ENCODE assay signal across 11 cellular contexts in the genomic region with DNA sequence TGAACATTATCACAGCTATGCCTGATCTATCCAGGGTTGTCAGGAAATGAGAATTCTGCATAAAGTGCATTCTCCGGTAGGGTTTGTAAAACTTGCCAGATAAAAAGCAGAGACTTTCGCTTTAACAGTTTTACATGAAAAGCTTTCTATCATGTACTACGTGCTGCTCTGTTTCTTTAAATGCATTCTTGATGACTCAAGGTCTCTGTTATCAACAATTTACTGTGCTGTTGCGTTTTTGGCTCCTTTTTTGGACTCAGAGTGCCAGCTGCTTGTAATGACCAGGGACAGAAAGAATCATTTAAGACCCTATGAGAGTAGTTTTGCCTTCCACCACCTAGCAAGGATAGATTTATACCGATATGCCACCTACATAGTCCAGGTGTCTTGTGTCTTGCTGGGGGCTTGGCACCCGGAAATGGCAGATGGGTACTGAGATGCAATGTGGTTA.
DNase-seq lines count a peak whose midpoint lies in the region; FAIRE-seq and TF ChIP-seq lines count a peak whose summit lies in the region.
"Had no signal": no experiment of that assay in that cellular context is flagged by ENCODE, and none has a peak within 500 bp of the region (broad histone marks: within the 10 kb centered on the region; RNA-seq: fewer than 3 reads in every experiment).

No MANE protein-coding gene starts in this region.

- H3K9me3 ChIP-seq in cardiac muscle cell (ENCODE audit: low read depth) = no peaks in the 10 kb centered on the region
- no peaks in the 10 kb centered on the region for H3K9me3 ChIP-seq in adipocyte (ENCODE audit: control insufficient read depth, low read length)
- no peaks in the 10 kb centered on the region for H3K9me3 ChIP-seq in endodermal cell (ENCODE audit: control insufficient read depth, low read length)

- H3K4me3 Mint-ChIP-seq in endodermal cell = no peak overlapping the region

- peak overlapping the region; percentile 52 for H3K27ac ChIP-seq in cardiac muscle cell
- H3K27ac ChIP-seq in endodermal cell (ENCODE audit: low read depth, low read length) = no peak overlapping the region

- H3K27me3 ChIP-seq in cardiac muscle cell = no peaks in the 10 kb centered on the region
- H3K27me3 ChIP-seq in adipocyte (replicated peaks; ENCODE audit: control insufficient read depth, insufficient read depth, low read length) = no peaks in the 10 kb centered on the region
- no peaks in the 10 kb centered on the region for H3K27me3 ChIP-seq in endodermal cell (ENCODE audit: control insufficient read depth, insufficient read depth, low read length, poor library complexity, severe bottlenecking)

- DNase-seq in cardiac muscle cell (ENCODE audit: low read depth in 1 of 2, low spot score in 1 of 2) = peak in 1 of 2 donors; percentile 80
- DNase-seq in cardiac septum (ENCODE audit: low spot score) = no peak
- peak; percentile 69 for DNase-seq in adipocyte (ENCODE audit: low read depth)
- peak; percentile 4 for DNase-seq in urothelium cell line (ENCODE audit: low spot score)
- no peak for DNase-seq in endodermal cell
- DNase-seq in NCI-H1694 treated with DMSO at 0.1 percent for 48 hours (lab: John Stamatoyannopoulos, UW) = no peak
- DNase-seq in D341Med (ENCODE audit: low spot score) = no peak
- DNase-seq: head of caudate nucleus, NCI-H345, T-helper 2 cell had no signal

- H3K9me3 Mint-ChIP-seq in endodermal cell = no peaks in the 10 kb centered on the region

- H3K9ac ChIP-seq in adipocyte (ENCODE audit: low read length) (peak overlapping the region; percentile 44), endodermal cell (ENCODE audit: extremely low read depth, low read length, poor library complexity, severe bottlenecking) (no peak overlapping the region)

- intact Hi-C loops in cardiac septum (cut with DNase I) = no loop called here

- peak; percentile 76 for FAIRE-seq in islet of Langerhans (lab: Jason Lieb, UNC)
- no peak for FAIRE-seq in urothelium cell line (lab: Jason Lieb, UNC)

- TF ChIP-seq CTCF in cardiac muscle cell (IDR thresholded peaks at IDR 0.05; ENCODE audit: low read depth, low read length) = no peak
- no peak for TF ChIP-seq CTCF in endodermal cell (conservative IDR thresholded peaks at IDR 0.05)

- no peaks in the 10 kb centered on the region for H3K36me3 ChIP-seq in cardiac muscle cell
- no peaks in the 10 kb centered on the region for H3K36me3 ChIP-seq in adipocyte (ENCODE audit: control insufficient read depth, insufficient read depth, low read length, severe bottlenecking)
- no peaks in the 10 kb centered on the region for H3K36me3 ChIP-seq in endodermal cell (ENCODE audit: control insufficient read depth, insufficient read depth, low read length)

- no peaks in the 10 kb centered on the region for H3K27me3 Mint-ChIP-seq in endodermal cell (ENCODE audit: insufficient read depth)

- H3K27ac Mint-ChIP-seq in endodermal cell = no peak overlapping the region

- H3K4me1 ChIP-seq in cardiac muscle cell (ENCODE audit: low read depth) = peaks cover 11% of the 10 kb centered on the region
- peaks cover 27% of the 10 kb centered on the region for H3K4me1 ChIP-seq in adipocyte (ENCODE audit: control insufficient read depth, insufficient read depth, low read length)
- no peaks in the 10 kb centered on the region for H3K4me1 ChIP-seq in endodermal cell (ENCODE audit: control insufficient read depth, insufficient read depth, low read length)

- 86 to 90% methylated on average over 5 to 6 of the region's 6 CpGs for WGBS in endodermal cell (ENCODE audit: insufficient coverage in 1 of 2, insufficient read length in 1 of 2), 2 experiments

- H3K4me1 Mint-ChIP-seq in endodermal cell = no peaks in the 10 kb centered on the region

- H3K36me3 Mint-ChIP-seq in endodermal cell (ENCODE audit: low read depth) = no peaks in the 10 kb centered on the region

- no peak overlapping the region for H3K4me3 ChIP-seq in cardiac muscle cell
- H3K4me3 ChIP-seq in adipocyte (ENCODE audit: low read length) = peak overlapping the region; percentile 78
- H3K4me3 ChIP-seq in endodermal cell (ENCODE audit: low read length) = no peak overlapping the region

Comparison
In these comparisons a context has a peak if more than half of its experiments do, and no peak if none do; other contexts are left out.
1. DNase-seq: peak in adipocyte (single experiment) and urothelium cell line (single experiment); none in cardiac septum (single experiment), endodermal cell (single experiment), NCI-H1694 treated with DMSO at 0.1 percent for 48 hours (single experiment) and D341Med (single experiment).